Comparison of ENCODE assay signal across 14 cellular contexts in genomic region chr6:77341058-77341986, GRCh38.
DNase-seq lines count a peak whose midpoint lies in the region; ATAC-seq, FAIRE-seq and TF ChIP-seq lines count a peak whose summit lies in the region.
"Had no signal": no experiment of that assay in that cellular context is flagged by ENCODE, and none has a peak within 500 bp of the region (broad histone marks: within the 10 kb centered on the region; RNA-seq: fewer than 3 reads in every experiment).

No MANE protein-coding gene starts in this region.

- H3K9me3 ChIP-seq in mammary epithelial cell (replicated peaks; ENCODE audit: insufficient read depth, low read length) (no peaks in the 10 kb centered on the region), heart right ventricle (peaks cover 0 to 13% (median 0%) of the 10 kb centered on the region in 11 donors), HepG2 (ENCODE audit: low read length) (peaks cover 36% of the 10 kb centered on the region)
- H3K9me3 ChIP-seq: right lobe of liver had no signal

- POLR2A ChIA-PET in HepG2 (lab: Yijun Ruan, JAX): no interaction called here

- H3K4me3 ChIP-seq in mammary epithelial cell (replicated peaks in 1 of 3; ENCODE audit: insufficient read depth in 1 of 3, low read depth in 2 of 3, low read length in 3 of 3) (no peak overlapping the region), heart right ventricle (no peak overlapping the region), retinal pigment epithelial cell (ENCODE audit: low read length) (no peak overlapping the region), HepG2 (replicated peaks in 1 of 3; ENCODE audit: insufficient read depth in 1 of 3, low read depth in 2 of 3, low read length in 3 of 3) (no peak overlapping the region)
- H3K4me3 ChIP-seq: right lobe of liver had no signal

- DNase-seq in NCI-H226: peak; percentile 73
- no peak for DNase-seq in mammary epithelial cell
- peak; percentile 37 to 71 for DNase-seq in heart right ventricle
- peak; percentile 13 for DNase-seq in retinal pigment epithelial cell (ENCODE audit: low read depth)
- DNase-seq in HepG2 (ENCODE audit: low spot score): no peak
- DNase-seq in MV-4-11 (lab: John Stamatoyannopoulos, UW): no peak
- DNase-seq: activated CD4-positive, alpha-beta T cell treated with anti-CD3 and anti-CD28 coated beads for 4 hours; activated naive CD4-positive, alpha-beta T cell; NCI-H187; NCI-H446; nucleus accumbens; right lobe of liver had no signal

- H3K4me1 ChIP-seq in mammary epithelial cell (ENCODE audit: insufficient read depth, low read length) (no peaks in the 10 kb centered on the region), heart right ventricle (peaks cover 0 to 23% (median 10%) of the 10 kb centered on the region in 9 donors), HepG2 (ENCODE audit: insufficient read depth, low read length) (no peaks in the 10 kb centered on the region)
- H3K4me1 ChIP-seq: right lobe of liver had no signal

- H4K20me1 ChIP-seq in mammary epithelial cell (ENCODE audit: insufficient read depth, low read length) (no peaks in the 10 kb centered on the region), HepG2 (ENCODE audit: insufficient read depth, low read length) (no peaks in the 10 kb centered on the region)

- peak; percentile 89 to 98 (median 96) for ATAC-seq in heart right ventricle
- ATAC-seq in HepG2: no peak
- ATAC-seq in GM18858 (IDR thresholded peaks at IDR 0.05; ENCODE audit: unreplicated experiment): no peak

- no peak for TF ChIP-seq POLR2A in HepG2 (IDR thresholded peaks at IDR 0.05; ENCODE audit: insufficient read depth in 1 of 2, low read depth in 2 of 2, low read length in 2 of 2)

- FAIRE-seq in HepG2 (lab: Jason Lieb, UNC): no peak
- FAIRE-seq: kidney had no signal

- H3K4me2 ChIP-seq in mammary epithelial cell (ENCODE audit: insufficient read depth, low read depth, low read length): no peak overlapping the region
- H3K4me2 ChIP-seq in HepG2 (ENCODE audit: low read depth, low read length): no peak overlapping the region

- BruUV-seq in mammary epithelial cell (replicated peaks; lab: Mats Ljungman, UMichigan) (no TSS peak), HepG2 (replicated peaks; lab: Mats Ljungman, UMichigan) (no TSS peak)

- in situ Hi-C loops in mammary epithelial cell (cut with MboI; ENCODE audit: low sequenced_read_pairs in 2 of 2) (no loop called here), HepG2 (cut with HindIII; ENCODE audit: extremely low pct_ligation_motif_present, low pct_unique_long_range_greater_than_20kb) (no loop called here)

- H3K36me3 ChIP-seq in mammary epithelial cell (ENCODE audit: insufficient read depth, low read length) (no peaks in the 10 kb centered on the region), heart right ventricle (no peaks in the 10 kb centered on the region), HepG2 (replicated peaks in 1 of 2; ENCODE audit: control insufficient read depth in 1 of 2, insufficient read depth in 2 of 2, low read length in 2 of 2) (no peaks in the 10 kb centered on the region)
- H3K36me3 ChIP-seq: right lobe of liver had no signal

- H2AFZ ChIP-seq in mammary epithelial cell (ENCODE audit: low read depth, low read length) (peak overlapping the region; percentile 15), HepG2 (ENCODE audit: low read length) (no peak overlapping the region)

- TF ChIP-seq EP300 in HepG2 (IDR thresholded peaks at IDR 0.05; ENCODE audit: low read depth in 2 of 2, low read length in 2 of 2) (no peak), HepG2 (CRISPR knock-in tag; IDR thresholded peaks at IDR 0.05; ENCODE audit: borderline replicate concordance) (no peak)

- 60% methylated on average over 3 of the region's 4 CpGs for WGBS in mammary epithelial cell (ENCODE audit: low coverage, missing lambda C conversion rate)
- WGBS in heart right ventricle, 2 donors: 23 to 33% methylated on average over 4 of the region's 4 CpGs
- WGBS in HepG2 (ENCODE audit: low lambda C conversion rate): 5% methylated on average over 3 of the region's 4 CpGs

- H3K9ac ChIP-seq in mammary epithelial cell (ENCODE audit: insufficient read depth, low read length) (no peak overlapping the region), HepG2 (ENCODE audit: insufficient read depth, low read depth, low read length) (no peak overlapping the region)

- H3K27ac ChIP-seq in mammary epithelial cell (ENCODE audit: insufficient read depth, low read depth, low read length): no peak overlapping the region
- peak overlapping the region; percentile 42 to 87 (median 79) for H3K27ac ChIP-seq in heart right ventricle
- H3K27ac ChIP-seq in HepG2 (ENCODE audit: extremely low read length, insufficient read depth, low read length): no peak overlapping the region
- H3K27ac ChIP-seq: right lobe of liver had no signal

- H3K27me3 ChIP-seq in mammary epithelial cell (ENCODE audit: insufficient read depth, low read length): no peaks in the 10 kb centered on the region
- H3K27me3 ChIP-seq in heart right ventricle: no peaks in the 10 kb centered on the region
- no peaks in the 10 kb centered on the region for H3K27me3 ChIP-seq in HepG2 (ENCODE audit: control insufficient read depth in 1 of 2, insufficient read depth in 2 of 2, low read length in 2 of 2)
- H3K27me3 ChIP-seq: right lobe of liver had no signal

- intact Hi-C loops in mammary epithelial cell (cut with micrococcal nuclease) (no loop called here), heart right ventricle (cut with DNase I) (no loop called here), HepG2 (cut with micrococcal nuclease; ENCODE audit: unreplicated experiment) (no loop called here)

- dilution Hi-C loops in mammary epithelial cell (cut with HindIII; ENCODE audit: low sequenced_read_pairs): no loop called here

- CTCF ChIA-PET in mammary epithelial cell (lab: Charles Lee; ENCODE audit: low non-redundant PET) (no interaction called here), HepG2 (lab: Yijun Ruan, JAX; ENCODE audit: low intra/inter-chr PET ratio, low total read pairs) (no interaction called here)

- H3K79me2 ChIP-seq in mammary epithelial cell (ENCODE audit: insufficient read depth, low read length): no peaks in the 10 kb centered on the region
- H3K79me2 ChIP-seq in HepG2 (ENCODE audit: insufficient read depth, low read length): no peaks in the 10 kb centered on the region

- no peak for TF ChIP-seq RAD21 in HepG2 (CRISPR knock-in tag; IDR thresholded peaks at IDR 0.05)

- TF ChIP-seq CTCF in mammary epithelial cell (conservative IDR thresholded peaks at IDR 0.05 in 1 of 2, IDR thresholded peaks at IDR 0.05 in 1 of 2; ENCODE audit: extremely low read depth in 1 of 2, insufficient read depth in 1 of 2, low read depth in 1 of 2, low read length in 2 of 2) (no peak), heart right ventricle (IDR thresholded peaks at IDR 0.05) (no peak), retinal pigment epithelial cell (conservative IDR thresholded peaks at IDR 0.05; ENCODE audit: low read depth, low read length) (no peak), HepG2 (CRISPR knock-in tag; IDR thresholded peaks at IDR 0.05) (no peak)

TF ChIP-seq in HepG2, 621 proteins besides CTCF, POLR2A, EP300 and RAD21 (continues in another document):
- TF ChIP-seq ZNF501 (CRISPR knock-in tag; IDR thresholded peaks at IDR 0.05) (no peak), ZNF282 (IDR thresholded peaks at IDR 0.05; ENCODE audit: partially characterized antibody) (no peak), ZNF772 (CRISPR knock-in tag; IDR thresholded peaks at IDR 0.05) (no peak), CC2D1A (CRISPR knock-in tag; IDR thresholded peaks at IDR 0.05) (no peak), ZNF713 (CRISPR knock-in tag; IDR thresholded peaks at IDR 0.05) (no peak), ZFP36 (IDR thresholded peaks at IDR 0.05; ENCODE audit: borderline replicate concordance, low read depth, low read length, partially characterized antibody) (no peak), FLYWCH1 (CRISPR knock-in tag; IDR thresholded peaks at IDR 0.05) (no peak), HOXA9 (CRISPR knock-in tag; IDR thresholded peaks at IDR 0.05; ENCODE audit: borderline replicate concordance) (no peak), AFF4 (CRISPR knock-in tag; IDR thresholded peaks at IDR 0.05) (no peak), ZNF549 (CRISPR knock-in tag; IDR thresholded peaks at IDR 0.05) (no peak), U2AF2 (IDR thresholded peaks at IDR 0.05; ENCODE audit: low read depth, low read length) (no peak)

Comparison
In these comparisons a context has a peak if more than half of its experiments do, and no peak if none do; other contexts are left out.
1. DNase-seq: peak in NCI-H226 (single experiment), heart right ventricle (2 of 2) and retinal pigment epithelial cell (single experiment); none in mammary epithelial cell (single experiment), HepG2 (single experiment) and MV-4-11 (single experiment).
2. H3K27ac ChIP-seq: peak in heart right ventricle (10 of 10); none in mammary epithelial cell (single experiment) and HepG2 (single experiment).
3. ATAC-seq: peak in heart right ventricle (8 of 8); none in HepG2 (single experiment) and GM18858 (single experiment).